Comparison of ENCODE assay signal across 1 cellular context in genomic region chr6:18579869-18580268, GRCh38.
TF ChIP-seq lines count a peak whose summit lies in the region.

No MANE protein-coding gene starts in this region.

TF ChIP-seq in SK-N-SH treated with all-trans-retinoic acid at 6 μM for 48 hours, 23 proteins besides CTCF, POLR2A, EP300 and RAD21 (continued from another document):
- TF ChIP-seq TCF4 (CRISPR knock-in tag; IDR thresholded peaks at IDR 0.05; ENCODE audit: borderline replicate concordance) (peak; percentile 99), ARNTL (CRISPR knock-in tag; IDR thresholded peaks at IDR 0.05; ENCODE audit: borderline replicate concordance, low read depth) (no peak), CSRNP3 (CRISPR knock-in tag; IDR thresholded peaks at IDR 0.05) (0 out of 2 replicates have a peak, but pooled peaks have one; percentile 52)
